Comparison of ENCODE assay signal across 9 cellular contexts in genomic region chr12:112386726-112387125, GRCh38. TPM values are rescaled to one million over a fixed set of nuclear protein-coding genes. Genes with fewer than 3 reads are reported as not detected.
DNase-seq lines count a peak whose midpoint lies in the region; ATAC-seq, FAIRE-seq and TF ChIP-seq lines count a peak whose summit lies in the region.
"Had no signal": no experiment of that assay in that cellular context is flagged by ENCODE, and none has a peak within 500 bp of the region (broad histone marks: within the 10 kb centered on the region; RNA-seq: fewer than 3 reads in every experiment).

No MANE protein-coding gene starts in this region.

- H3K27ac ChIP-seq in VCaP (peak overlapping the region; percentile 37), esophagus squamous epithelium (no peak overlapping the region)
- H3K27ac ChIP-seq: body of pancreas had no signal

- no peak overlapping the region for H3K4me3 Mint-ChIP-seq in T-helper 2 cell treated with Interferon-gamma antibody and Interleukin-4, amounts not matched to agents 5 μg/mL and 100 μg/mL, for 36 hours

- H3K36me3 ChIP-seq in esophagus squamous epithelium = no peaks in the 10 kb centered on the region

- no peak for TF ChIP-seq CTCF in VCaP (conservative IDR thresholded peaks at IDR 0.05)
- no peak for TF ChIP-seq CTCF in esophagus squamous epithelium (IDR thresholded peaks at IDR 0.05)

- FAIRE-seq in H54 (lab: Jason Lieb, UNC) = no peak

- ATAC-seq in left lobe of liver (no peak), HG03097 (IDR thresholded peaks at IDR 0.05; ENCODE audit: low FRiP score, unreplicated experiment) (no peak)

- H3K4me1 Mint-ChIP-seq in T-helper 2 cell treated with Interferon-gamma antibody and Interleukin-4, amounts not matched to agents 5 μg/mL and 100 μg/mL, for 36 hours (ENCODE audit: low read depth) = peaks cover 13% of the 10 kb centered on the region

- peak overlapping the region; percentile 66 for H3K27ac Mint-ChIP-seq in T-helper 2 cell treated with Interferon-gamma antibody and Interleukin-4, amounts not matched to agents 5 μg/mL and 100 μg/mL, for 36 hours

- H3K4me3 ChIP-seq in esophagus squamous epithelium = no peak overlapping the region
- H3K4me3 ChIP-seq: body of pancreas had no signal

- no peaks in the 10 kb centered on the region for H3K36me3 Mint-ChIP-seq in T-helper 2 cell treated with Interferon-gamma antibody and Interleukin-4, amounts not matched to agents 5 μg/mL and 100 μg/mL, for 36 hours (ENCODE audit: low read depth)

- intact Hi-C loops in esophagus squamous epithelium (cut with DNase I) = no loop called here

- no peaks in the 10 kb centered on the region for H3K27me3 ChIP-seq in esophagus squamous epithelium
- H3K27me3 ChIP-seq: body of pancreas had no signal

- H3K4me1 ChIP-seq in esophagus squamous epithelium = peaks cover 4 to 16% (median 5%) of the 10 kb centered on the region in 3 donors

- H3K9me3 ChIP-seq in esophagus squamous epithelium = no peaks in the 10 kb centered on the region
- H3K9me3 ChIP-seq: body of pancreas had no signal

- no peak for TF ChIP-seq POLR2A in H54 (IDR thresholded peaks at IDR 0.05; ENCODE audit: low read depth, low read length)
- no peak for TF ChIP-seq POLR2A in esophagus squamous epithelium (IDR thresholded peaks at IDR 0.05)

- 66% methylated on average over 3 of the region's 3 CpGs for WGBS in esophagus squamous epithelium, 2 donors

- peaks cover 12% of the 10 kb centered on the region for H3K27me3 Mint-ChIP-seq in T-helper 2 cell treated with Interferon-gamma antibody and Interleukin-4, amounts not matched to agents 5 μg/mL and 100 μg/mL, for 36 hours (ENCODE audit: low read depth)

- H3K9me3 Mint-ChIP-seq in T-helper 2 cell treated with Interferon-gamma antibody and Interleukin-4, amounts not matched to agents 5 μg/mL and 100 μg/mL, for 36 hours = no peaks in the 10 kb centered on the region

- DNase-seq in T-helper 2 cell treated with Interferon-gamma antibody and Interleukin-4, amounts not matched to agents 5 μg/mL and 100 μg/mL, for 36 hours (ENCODE audit: low spot score) = no peak
- DNase-seq in T-helper 2 cell (no peak), HuH-7.5 (ENCODE audit: low spot score) (peak; percentile 40), left lobe of liver (ENCODE audit: low spot score) (peak; percentile 35), H54 (ENCODE audit: insufficient read length, low spot score) (no peak), esophagus squamous epithelium (lab: John Stamatoyannopoulos, UW) (no peak)

RNA-seq across cellular contexts. Expression of gene HECTD4, which starts 4.5 kb away (rescaled TPM):
- total RNA-seq in left lobe of liver (34.8 TPM), esophagus squamous epithelium (10 to 100 TPM; 15.4 to 53.4 (median 33.4) TPM)

RNA-seq across cellular contexts. Expression of gene RPL6, which starts 22.7 kb away (rescaled TPM):
- total RNA-seq in left lobe of liver (449 TPM), esophagus squamous epithelium (1,000 to 10,000 TPM; 1,154 to 2,029 (median 1,623) TPM)

RNA-seq across cellular contexts. Expression of gene PTPN11, which starts 32.0 kb away (rescaled TPM):
- total RNA-seq in left lobe of liver = 79.1 TPM
- total RNA-seq in esophagus squamous epithelium = 10 to 100 TPM; 29.0 to 82.0 (median 57.5) TPM

Comparison
In these comparisons a context has a peak if more than half of its experiments do, and no peak if none do; other contexts are left out.
1. DNase-seq: peak in HuH-7.5 (single experiment) and left lobe of liver (single experiment); none in T-helper 2 cell treated with Interferon-gamma antibody and Interleukin-4, amounts not matched to agents 5 μg/mL and 100 μg/mL, for 36 hours (single experiment), T-helper 2 cell (0 of 5), H54 (single experiment) and esophagus squamous epithelium (single experiment).